In genomic region chr1:185733818-185734709, GRCh38 we compare ENCODE assay signal across 8 cellular contexts. TPM values are rescaled to one million over a fixed set of nuclear protein-coding genes. Genes with fewer than 3 reads are reported as not detected.
A peak's percentile ranks its signal among the peaks of the same experiment; 100 is the strongest.
DNase-seq lines count a peak whose midpoint lies in the region; ATAC-seq and TF ChIP-seq lines count a peak whose summit lies in the region.

Gene HMCN1 (plus strand): TSS chr1:185734391. CDS start chr1:185734780, 389 bp downstream.

- peaks cover 3% of the 10 kb centered on the region for H3K4me1 ChIP-seq in mucosa of stomach (ENCODE audit: control insufficient read depth, insufficient read depth, low read length)
- H3K4me1 ChIP-seq in transverse colon = peaks cover 0 to 15% (median 6%) of the 10 kb centered on the region in 4 donors

- H3K27ac ChIP-seq in 22Rv1 = no peak within 1 kb of the TSS
- H3K27ac ChIP-seq in transverse colon = peak within 1 kb of the TSS; percentile 28 to 70 (median 64)

- WGBS in transverse colon (ENCODE audit: low coverage in 1 of 2), 2 donors = 0 to 1% methylated on average over 5 to 25 of the region's 47 CpGs

- H3K27me3 ChIP-seq in mucosa of stomach (ENCODE audit: control insufficient read depth, insufficient read depth, low read length) = peaks cover 34% of the 10 kb centered on the region
- H3K27me3 ChIP-seq in transverse colon = peaks cover 63% of the 10 kb centered on the region

- H3K9me3 ChIP-seq in mucosa of stomach (ENCODE audit: control insufficient read depth, low read length) = no peaks in the 10 kb centered on the region
- H3K9me3 ChIP-seq in transverse colon = no peaks in the 10 kb centered on the region

- H3K36me3 ChIP-seq in mucosa of stomach (ENCODE audit: control insufficient read depth, insufficient read depth, low read length) (no peaks in the 10 kb centered on the region), transverse colon (no peaks in the 10 kb centered on the region)

- in situ Hi-C loops in transverse colon (cut with MboI; ENCODE audit: low pct_ligation_motif_present in 1 of 4, low pct_unique_long_range_greater_than_20kb in 1 of 4, low sequenced_read_pairs in 3 of 4) = no loop called here

- peak; percentile 47 for TF ChIP-seq POLR2A in transverse colon (IDR thresholded peaks at IDR 0.05)

- peak within 1 kb of the TSS; percentile 45 for H3K9ac ChIP-seq in mucosa of stomach (ENCODE audit: low read length)

- ATAC-seq in HG03159 (IDR thresholded peaks at IDR 0.05; ENCODE audit: unreplicated experiment) = no peak

- TF ChIP-seq CTCF in 22Rv1 (IDR thresholded peaks at IDR 0.05) (peak; percentile 89), GM10266 (IDR thresholded peaks at IDR 0.05; ENCODE audit: control insufficient read depth, insufficient read depth, low read depth, missing control alignments) (peak; percentile 4), transverse colon (IDR thresholded peaks at IDR 0.05) (peak in 4 of 5 experiments; percentile 26 to 37 (median 30))

- TF ChIP-seq EP300 in transverse colon (IDR thresholded peaks at IDR 0.05; ENCODE audit: low read depth) = no peak

- DNase-seq in GM10266 (ENCODE audit: extremely low spot score) (no peak), NCI-H2196 treated with DMSO at 0.1 percent for 48 hours (lab: John Stamatoyannopoulos, UW; ENCODE audit: unreplicated experiment) (peak; percentile 26), fibroblast of peridontal ligament (ENCODE audit: extremely low read depth) (peak; percentile 60), transverse colon (peak; percentile 54)
- DNase-seq in activated CD8-positive, alpha-beta memory T cell treated with anti-CD3 and anti-CD28 coated beads, Interleukin-2, amount 50 U/mL, for 4 hours = peak; percentile 18

- intact Hi-C loops in transverse colon (cut with DNase I; ENCODE audit: low total_unique reads) = no loop called here

- H3K4me3 ChIP-seq in mucosa of stomach (ENCODE audit: low read length) (peak within 1 kb of the TSS; percentile 64), transverse colon (peak within 1 kb of the TSS; percentile 23 to 55 (median 33))

RNA-seq across cellular contexts. Expression of gene HMCN1, which starts in this region (rescaled TPM):
- 1 to 10 TPM; 1.1 to 2.7 (median 2.1) TPM for total RNA-seq in transverse colon

Comparison
In these comparisons a context has a peak if more than half of its experiments do, and no peak if none do; other contexts are left out.
1. CTCF ChIP-seq: peak in every context shown above with its lines; median percentile 89 in 22Rv1; 30 in transverse colon; 4 in GM10266.